18 cellular contexts compared by ENCODE assay signal in genomic region chr9:104850771-104851170, GRCh38.
DNase-seq lines count a peak whose midpoint lies in the region; ATAC-seq and TF ChIP-seq lines count a peak whose summit lies in the region.
"Had no signal": no experiment of that assay in that cellular context is flagged by ENCODE, and none has a peak within 500 bp of the region (broad histone marks: within the 10 kb centered on the region; RNA-seq: fewer than 3 reads in every experiment).

No MANE protein-coding gene starts in this region.

- H3K36me3 ChIP-seq in RWPE2 (ENCODE audit: low read depth), result no peaks in the 10 kb centered on the region
- no peaks in the 10 kb centered on the region for H3K36me3 ChIP-seq in effector memory CD4-positive, alpha-beta T cell (ENCODE audit: control insufficient read depth, insufficient read depth, low read length)
- peaks cover 31% of the 10 kb centered on the region for H3K36me3 ChIP-seq in PC-9 (ENCODE audit: low read depth)
- H3K36me3 ChIP-seq: uterus had no signal

- H3K27ac ChIP-seq in RWPE2 (ENCODE audit: poor library complexity, severe bottlenecking) (no peak overlapping the region), PC-9 (no peak overlapping the region)
- H3K27ac ChIP-seq in effector memory CD4-positive, alpha-beta T cell (ENCODE audit: insufficient read depth, low read length, poor library complexity, severe bottlenecking), result no peak overlapping the region
- H3K27ac ChIP-seq: BLaER1, uterus had no signal

- peaks cover 28% of the 10 kb centered on the region for H3K4me1 ChIP-seq in RWPE2 (ENCODE audit: insufficient read depth, poor library complexity, severe bottlenecking)
- H3K4me1 ChIP-seq in effector memory CD4-positive, alpha-beta T cell (ENCODE audit: control insufficient read depth, insufficient read depth, low read length, poor library complexity, severe bottlenecking), result no peaks in the 10 kb centered on the region
- H3K4me1 ChIP-seq in PC-9 (replicated peaks; ENCODE audit: insufficient read depth), result peaks cover 35% of the 10 kb centered on the region
- H3K4me1 ChIP-seq: BLaER1, uterus had no signal

- BruUV-seq in PC-9 (replicated peaks; lab: Mats Ljungman, UMichigan), result no TSS peak

- POLR2A ChIA-PET in PC-9 (lab: Charles Lee; ENCODE audit: unreplicated experiment), result no interaction called here

- no peaks in the 10 kb centered on the region; the same call in 1 of the 2 replicates for H4K20me1 ChIP-seq in PC-9 (ENCODE audit: insufficient read depth)

- TF ChIP-seq CTCF in AG10803 (conservative IDR thresholded peaks at IDR 0.05; ENCODE audit: low read length) (no peak), RWPE2 (IDR thresholded peaks at IDR 0.05; ENCODE audit: poor library complexity, severe bottlenecking) (no peak), PC-9 (conservative IDR thresholded peaks at IDR 0.05) (no peak)

- H3K4me3 ChIP-seq in AG10803 (ENCODE audit: low read length) (no peak overlapping the region), RWPE2 (ENCODE audit: severe bottlenecking) (no peak overlapping the region), PC-9 (no peak overlapping the region)
- H3K4me3 ChIP-seq in effector memory CD4-positive, alpha-beta T cell (ENCODE audit: insufficient read depth, low read depth, low read length, poor library complexity, severe bottlenecking), result no peak overlapping the region
- H3K4me3 ChIP-seq: BLaER1, lung, uterus had no signal

- DNase-seq in AG10803 (ENCODE audit: low read depth), result peak; percentile 29
- DNase-seq in RWPE2 (ENCODE audit: low spot score), result no peak
- peak; percentile 19 for DNase-seq in dedifferentiated amniotic fluid mesenchymal stem cell (ENCODE audit: extremely low spot score)
- peak; percentile 43 to 48 for DNase-seq in lung microvascular endothelial cell (ENCODE audit: low read depth in 2 of 2)
- DNase-seq in effector memory CD4-positive, alpha-beta T cell, result no peak
- DNase-seq in PC-9, result no peak
- DNase-seq: activated CD4-positive, alpha-beta memory T cell treated with anti-CD3 and anti-CD28 coated beads for 36 hours; activated CD4-positive, CD25-positive, alpha-beta regulatory T cell; activated gamma-delta T cell; hippocampal formation; kidney; NCI-H187; right cardiac atrium; uterus had no signal

- no peaks in the 10 kb centered on the region for H3K9me3 ChIP-seq in RWPE2 (ENCODE audit: severe bottlenecking)
- H3K9me3 ChIP-seq in effector memory CD4-positive, alpha-beta T cell (ENCODE audit: control insufficient read depth, low read length), result no peaks in the 10 kb centered on the region
- H3K9me3 ChIP-seq in PC-9 (ENCODE audit: insufficient read depth, low read depth), result no peaks in the 10 kb centered on the region
- H3K9me3 ChIP-seq: BLaER1, uterus had no signal

- CTCF ChIA-PET in PC-9 (lab: Charles Lee), result no interaction called here

- H2AFZ ChIP-seq in PC-9, result no peak overlapping the region

- ATAC-seq in RWPE2 (ENCODE audit: low read depth) (0 out of 3 replicates have a peak, but pooled peaks have one; percentile 19), HG03571 (IDR thresholded peaks at IDR 0.05; ENCODE audit: unreplicated experiment) (no peak), HG02885 (IDR thresholded peaks at IDR 0.05; ENCODE audit: poor library complexity, unreplicated experiment) (no peak)
- ATAC-seq: right cardiac atrium had no signal

- peaks cover 33% of the 10 kb centered on the region for H3F3A ChIP-seq in PC-9 (ENCODE audit: insufficient read depth, low read depth)

- intact Hi-C loops in PC-9 (cut with micrococcal nuclease; ENCODE audit: unreplicated experiment), result loop anchor here (5.0 kb wide), 1 partner anchor 38 kb away; no protein-coding TSS in a partner anchor

- no peak overlapping the region for H3K4me2 ChIP-seq in PC-9
- H3K4me2 ChIP-seq: BLaER1 had no signal

- H3K79me2 ChIP-seq in PC-9 (ENCODE audit: low read depth), result peaks cover 44% of the 10 kb centered on the region

- H3K9me2 ChIP-seq in PC-9 (ENCODE audit: insufficient read depth), result no peaks in the 10 kb centered on the region

- H3K27me3 ChIP-seq in RWPE2 (ENCODE audit: insufficient read depth, poor library complexity, severe bottlenecking) (no peaks in the 10 kb centered on the region), PC-9 (ENCODE audit: insufficient read depth, low read depth) (no peaks in the 10 kb centered on the region)
- H3K27me3 ChIP-seq in effector memory CD4-positive, alpha-beta T cell (replicated peaks; ENCODE audit: control insufficient read depth, insufficient read depth, low read length, poor library complexity, severe bottlenecking), result no peaks in the 10 kb centered on the region
- H3K27me3 ChIP-seq: BLaER1, uterus had no signal

Comparison
In these comparisons a context has a peak if more than half of its experiments do, and no peak if none do; other contexts are left out.
1. DNase-seq: peak in AG10803 (single experiment), dedifferentiated amniotic fluid mesenchymal stem cell (single experiment) and lung microvascular endothelial cell (2 of 2); none in RWPE2 (single experiment), effector memory CD4-positive, alpha-beta T cell (0 of 3) and PC-9 (0 of 2).